ENCODE assay signal across 11 cellular contexts in the genomic region with DNA sequence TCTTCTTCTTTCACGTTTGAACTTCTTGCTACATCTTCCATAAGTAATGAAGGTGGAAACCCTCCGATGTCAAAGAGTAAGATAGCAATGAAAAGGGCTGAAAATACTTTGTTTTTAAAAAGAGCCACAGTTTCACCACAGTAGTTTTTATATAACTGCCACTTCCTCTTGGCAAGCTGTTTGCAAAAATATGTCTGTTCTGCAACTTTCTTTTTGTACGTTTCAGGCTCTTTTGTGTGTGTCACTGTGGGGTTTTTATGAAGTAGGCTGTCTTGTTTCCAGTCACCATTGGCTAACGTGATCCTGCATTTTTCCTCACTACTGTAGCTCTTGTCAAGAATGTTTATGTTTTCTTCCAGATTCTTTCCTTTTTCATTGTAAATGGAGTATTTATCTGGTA.
DNase-seq lines count a peak whose midpoint lies in the region; ATAC-seq and TF ChIP-seq lines count a peak whose summit lies in the region.
"Had no signal": no experiment of that assay in that cellular context is flagged by ENCODE, and none has a peak within 500 bp of the region (broad histone marks: within the 10 kb centered on the region; RNA-seq: fewer than 3 reads in every experiment).

No MANE protein-coding gene starts in this region.

- H3K4me3 ChIP-seq in DND-41 (ENCODE audit: low read depth in 1 of 2, low read length in 2 of 2) (no peak overlapping the region), coronary artery (peak overlapping the region; percentile 31)

- H4K20me1 ChIP-seq in DND-41 (ENCODE audit: insufficient read depth, low read length), result no peaks in the 10 kb centered on the region

- no peaks in the 10 kb centered on the region for H3K79me2 ChIP-seq in DND-41 (ENCODE audit: insufficient read depth, low read length)

- no peak overlapping the region for H3K4me2 ChIP-seq in DND-41 (ENCODE audit: insufficient read depth, low read length)

- H3K27ac ChIP-seq in DND-41 (ENCODE audit: low read length) (peak overlapping the region; percentile 27), coronary artery (peak overlapping the region; percentile 29 to 61)
- H3K27ac ChIP-seq: C4-2B had no signal

- no peaks in the 10 kb centered on the region for H3K36me3 ChIP-seq in DND-41 (ENCODE audit: insufficient read depth, low read length)

- DNase-seq in DND-41, result no peak
- DNase-seq in Kasumi-1 (lab: John Stamatoyannopoulos, UW), result peak; percentile 90 to 94
- no peak for DNase-seq in coronary artery (ENCODE audit: low spot score)
- DNase-seq in superior temporal gyrus (ENCODE audit: extremely low spot score), result no peak
- DNase-seq in D341Med (ENCODE audit: low spot score), result no peak
- no peak for DNase-seq in effector CD4-positive, alpha-beta T cell
- no peak for DNase-seq in stimulated activated CD4-positive, alpha-beta T cell treated with anti-CD3 and anti-CD28 coated beads, Interleukin-4, amount 100 ng/mL, for 4 hours
- DNase-seq: stimulated activated naive CD8-positive, alpha-beta T cell treated with anti-CD3 and anti-CD28 coated beads, Interleukin-15, amount 100 ng/mL, for 72 hours; SW 1271 had no signal

- H3K9me3 ChIP-seq in DND-41 (ENCODE audit: insufficient read depth, low read length, severe bottlenecking), result no peaks in the 10 kb centered on the region

- H2AFZ ChIP-seq in DND-41 (ENCODE audit: low read depth, low read length), result peak overlapping the region; percentile 45

- ATAC-seq in DND-41 (ENCODE audit: insufficient read depth, low read depth) (no peak), GM19438 (IDR thresholded peaks at IDR 0.05; ENCODE audit: low read depth, unreplicated experiment) (peak; percentile 75)
- ATAC-seq: stimulated activated naive CD8-positive, alpha-beta T cell treated with anti-CD3 and anti-CD28 coated beads, Interleukin-15, amount 100 ng/mL, for 72 hours had no signal

- no peaks in the 10 kb centered on the region for H3K27me3 ChIP-seq in DND-41 (ENCODE audit: insufficient read depth, low read length, poor library complexity)

- no peak overlapping the region for H3K9ac ChIP-seq in DND-41 (ENCODE audit: low read depth, low read length)

- peaks cover 12% of the 10 kb centered on the region for H3K4me1 ChIP-seq in DND-41 (ENCODE audit: insufficient read depth, low read length)

- TF ChIP-seq CTCF in DND-41 (IDR thresholded peaks at IDR 0.05; ENCODE audit: borderline replicate concordance, extremely low read depth, low read length, poor library complexity, severe bottlenecking) (no peak), coronary artery (IDR thresholded peaks at IDR 0.05) (no peak)

Comparison
In these comparisons a context has a peak if more than half of its experiments do, and no peak if none do; other contexts are left out.
1. DNase-seq: peak in Kasumi-1 (2 of 2); none in DND-41 (single experiment), coronary artery (single experiment), superior temporal gyrus (single experiment), D341Med (single experiment), effector CD4-positive, alpha-beta T cell (single experiment) and stimulated activated CD4-positive, alpha-beta T cell treated with anti-CD3 and anti-CD28 coated beads, Interleukin-4, amount 100 ng/mL, for 4 hours (0 of 2).